ENCODE assay signal across 23 cellular contexts in genomic region chr1:161054805-161055204, GRCh38. TPM values are rescaled to one million over a fixed set of nuclear protein-coding genes. Genes with fewer than 3 reads are reported as not detected.
DNase-seq lines count a peak whose midpoint lies in the region; ATAC-seq, FAIRE-seq and TF ChIP-seq lines count a peak whose summit lies in the region.
"Had no signal": no experiment of that assay in that cellular context is flagged by ENCODE, and none has a peak within 500 bp of the region (broad histone marks: within the 10 kb centered on the region; RNA-seq: fewer than 3 reads in every experiment).

No MANE protein-coding gene starts in this region.

- H3K27ac ChIP-seq in AG04450 (ENCODE audit: low read depth, low read length) (no peak overlapping the region), PC-3 (ENCODE audit: low read length) (no peak overlapping the region), esophagus squamous epithelium (no peak overlapping the region)
- H3K27ac ChIP-seq: hepatocyte, parathyroid adenoma, tibial nerve had no signal

- CTCF ChIA-PET in AG04450 (lab: Charles Lee) (no interaction called here), PC-3 (lab: Charles Lee) (no interaction called here)

- H2AFZ ChIP-seq in PC-3 (ENCODE audit: low read length): no peak overlapping the region
- H2AFZ ChIP-seq: hepatocyte, parathyroid adenoma had no signal

- ATAC-seq in PC-3 (no peak), GM19395 (IDR thresholded peaks at IDR 0.05; ENCODE audit: unreplicated experiment) (no peak)

- no peaks in the 10 kb centered on the region for H3K4me1 ChIP-seq in PC-3 (ENCODE audit: insufficient read depth, low read length)
- peaks cover 0 to 4% (median 0%) of the 10 kb centered on the region in 3 donors for H3K4me1 ChIP-seq in esophagus squamous epithelium
- H3K4me1 ChIP-seq: HAP-1, parathyroid adenoma, tibial nerve had no signal

- intact Hi-C loops in PC-3 (cut with micrococcal nuclease): no loop called here
- intact Hi-C loops in esophagus squamous epithelium (cut with DNase I): no loop called here

- no peak overlapping the region for H3K4me3 ChIP-seq in AG04450 (ENCODE audit: low read depth, low read length)
- H3K4me3 ChIP-seq in PC-3 (ENCODE audit: low read length): no peak overlapping the region
- H3K4me3 ChIP-seq in fibroblast of villous mesenchyme (ENCODE audit: low read depth, low read length): no peak overlapping the region
- no peak overlapping the region for H3K4me3 ChIP-seq in esophagus squamous epithelium
- H3K4me3 ChIP-seq: HAP-1, hepatocyte, MG63, tibial nerve had no signal

- no peaks in the 10 kb centered on the region for H3K79me2 ChIP-seq in PC-3 (ENCODE audit: low read length)
- H3K79me2 ChIP-seq: hepatocyte, parathyroid adenoma had no signal

- TF ChIP-seq POLR2A in esophagus squamous epithelium (IDR thresholded peaks at IDR 0.05): no peak

- BruUV-seq in PC-3 (replicated peaks; lab: Mats Ljungman, UMichigan): no TSS peak

- no peaks in the 10 kb centered on the region; the same call in 1 of the 2 replicates for H3K9me3 ChIP-seq in AG04450 (ENCODE audit: control insufficient read depth, insufficient read depth, low read length)
- H3K9me3 ChIP-seq in PC-3 (ENCODE audit: low read length): no peaks in the 10 kb centered on the region
- no peaks in the 10 kb centered on the region for H3K9me3 ChIP-seq in esophagus squamous epithelium
- H3K9me3 ChIP-seq: HAP-1, MG63, tibial nerve had no signal

- no peak overlapping the region for H3K9ac ChIP-seq in PC-3 (ENCODE audit: low read length)
- H3K9ac ChIP-seq: parathyroid adenoma had no signal

- no peaks in the 10 kb centered on the region for H3F3A ChIP-seq in PC-3 (ENCODE audit: low read length, unreplicated experiment)

- 61 to 76% methylated on average over 3 to 7 of the region's 7 CpGs for WGBS in esophagus squamous epithelium, 2 donors

- TF ChIP-seq CTCF in AG04450 (IDR thresholded peaks at IDR 0.05; ENCODE audit: low read depth, low read length) (0 out of 2 replicates have a peak, but pooled peaks have one; percentile 9), GM10266 (IDR thresholded peaks at IDR 0.05; ENCODE audit: control insufficient read depth, insufficient read depth, low read depth, missing control alignments) (peak; percentile 20), PC-3 (conservative IDR thresholded peaks at IDR 0.05; ENCODE audit: low read depth, low read length) (peak; percentile 39), fibroblast of villous mesenchyme (IDR thresholded peaks at IDR 0.05; ENCODE audit: insufficient read depth, low read depth, low read length) (peak; percentile 4), esophagus squamous epithelium (IDR thresholded peaks at IDR 0.05) (peak in 1 of 6 experiments; percentile 10)

- no peaks in the 10 kb centered on the region for H3K27me3 ChIP-seq in AG04450 (ENCODE audit: control insufficient read depth, insufficient read depth, low read length)
- H3K27me3 ChIP-seq in PC-3 (ENCODE audit: low read length): no peaks in the 10 kb centered on the region
- peaks cover 0 to 25% (median 0%) of the 10 kb centered on the region in 4 donors for H3K27me3 ChIP-seq in esophagus squamous epithelium
- H3K27me3 ChIP-seq: hepatocyte, MG63 had no signal

- POLR2A ChIA-PET in AG04450 (lab: Yijun Ruan, JAX): interaction anchor here (1.1 kb wide), 1 partner anchor 10 kb away, joined by 4 read pairs; the partner anchor contains the start of gene USF1
- POLR2A ChIA-PET in PC-3 (lab: Charles Lee; ENCODE audit: unreplicated experiment): no interaction called here

- no peaks in the 10 kb centered on the region for H3K36me3 ChIP-seq in PC-3 (ENCODE audit: low read depth, low read length)
- peaks cover 0 to 86% (median 27%) of the 10 kb centered on the region in 3 donors for H3K36me3 ChIP-seq in esophagus squamous epithelium
- H3K36me3 ChIP-seq: HAP-1, MG63 had no signal

- DNase-seq in AG04450 (ENCODE audit: low read depth, low spot score) (no peak), GM10266 (ENCODE audit: extremely low spot score) (no peak), PC-3 (no peak), fibroblast of villous mesenchyme (ENCODE audit: low read depth) (no peak), HTR-8/SVneo (ENCODE audit: insufficient read length, low spot score) (no peak), esophagus squamous epithelium (lab: John Stamatoyannopoulos, UW) (no peak)
- no peak for DNase-seq in stimulated activated CD4-positive, alpha-beta T cell treated with anti-CD3 and anti-CD28 coated beads, Interleukin-1b, Interleukin-23, amount 100 ng/mL, for 48 hours
- DNase-seq: activated naive CD4-positive, alpha-beta T cell treated with anti-CD3 and anti-CD28 coated beads for 36 hours; activated T-cell treated with anti-CD3 and anti-CD28 coated beads for 4 hours; foreskin fibroblast; MG63; NCI-H1694 treated with DMSO at 0.1 percent for 48 hours; NCI-H226; RPMI8226; SW 1271 had no signal

- H3K9me2 ChIP-seq in PC-3 (replicated peaks; ENCODE audit: low read length): no peaks in the 10 kb centered on the region

- H4K20me1 ChIP-seq in PC-3 (ENCODE audit: low read length): no peaks in the 10 kb centered on the region

- no peak overlapping the region for H3K4me2 ChIP-seq in PC-3 (ENCODE audit: low read length)
- H3K4me2 ChIP-seq: hepatocyte had no signal

- no peak for FAIRE-seq in HTR-8/SVneo (lab: Jason Lieb, UNC)
- FAIRE-seq: islet of Langerhans, TTC549 had no signal

RNA-seq across cellular contexts. Expression of gene USF1, which starts 9.0 kb away (rescaled TPM):
- polyA plus RNA-seq in AG04450 (2011; rRNA removed): 32.6 and 37.6 TPM in 2 replicates
- 110 and 126 TPM in 2 replicates for polyA minus RNA-seq in AG04450 (2011; rRNA and poly(A)+ RNA removed)
- total RNA-seq in PC-3 (2014; rRNA removed) (111 and 113 TPM in 2 replicates), fibroblast of villous mesenchyme (52.5 and 62.2 TPM in 2 replicates), esophagus squamous epithelium (10 to 100 TPM; 35.9 to 55.7 (median 49.4) TPM)

RNA-seq across cellular contexts. Expression of gene ARHGAP30, which starts 14.9 kb away (rescaled TPM):
- polyA plus RNA-seq in AG04450 (2011; rRNA removed): not detected in 2 replicates
- polyA minus RNA-seq in AG04450 (2011; rRNA and poly(A)+ RNA removed): 0.09 TPM in 1 of 2 replicates, not detected in the other
- 0.12 and 0.55 TPM in 2 replicates for total RNA-seq in PC-3 (2014; rRNA removed)
- under 0.01 TPM in 1 of 2 replicates, not detected in the other for total RNA-seq in fibroblast of villous mesenchyme
- 10 to 100 TPM in 2 of 4 donors, 1 to 10 TPM in 2; 2.9 to 13.5 (median 7.4) TPM for total RNA-seq in esophagus squamous epithelium
- total RNA-seq: lung microvascular endothelial cell had no signal

RNA-seq across cellular contexts. Expression of gene TSTD1, which starts 16.0 kb away (rescaled TPM):
- polyA plus RNA-seq in AG04450 (2011; rRNA removed): 0.33 TPM in 1 of 2 replicates, not detected in the other
- not detected in 2 replicates for polyA minus RNA-seq in AG04450 (2011; rRNA and poly(A)+ RNA removed)
- total RNA-seq in PC-3 (2014; rRNA removed): 10.2 and 16.5 TPM in 2 replicates
- 1.6 and 18.6 TPM in 2 replicates for total RNA-seq in fibroblast of villous mesenchyme
- 10 to 100 TPM; 69.3 to 99.0 (median 91.4) TPM for total RNA-seq in esophagus squamous epithelium

RNA-seq across cellular contexts. Expression of gene F11R, which starts 33.9 kb away (rescaled TPM):
- 1.7 and 2.0 TPM in 2 replicates for polyA plus RNA-seq in AG04450 (2011; rRNA removed)
- polyA minus RNA-seq in AG04450 (2011; rRNA and poly(A)+ RNA removed): 2.1 and 2.2 TPM in 2 replicates
- total RNA-seq in PC-3 (2014; rRNA removed): 69.2 and 81.5 TPM in 2 replicates
- 0.32 and 5.6 TPM in 2 replicates for total RNA-seq in fibroblast of villous mesenchyme
- total RNA-seq in esophagus squamous epithelium: 100 to 1,000 TPM in 1 of 4 donors, 10 to 100 TPM in 3; 84.9 to 108 (median 94.2) TPM

RNA-seq across cellular contexts. Expression of gene NECTIN4, which starts 34.6 kb away (rescaled TPM):
- polyA plus RNA-seq in AG04450 (2011; rRNA removed): 0.02 and 0.16 TPM in 2 replicates
- 0.05 and 0.70 TPM in 2 replicates for polyA minus RNA-seq in AG04450 (2011; rRNA and poly(A)+ RNA removed)
- total RNA-seq in PC-3 (2014; rRNA removed): 6.8 and 7.0 TPM in 2 replicates
- total RNA-seq in fibroblast of villous mesenchyme: 0.32 and 2.6 TPM in 2 replicates
- 100 to 1,000 TPM in 2 of 4 donors, 10 to 100 TPM in 2; 52.7 to 161 (median 96.2) TPM for total RNA-seq in esophagus squamous epithelium
- total RNA-seq: activated naive CD4-positive, alpha-beta T cell treated with anti-CD3 and anti-CD28 coated beads for 36 hours; lung microvascular endothelial cell; tibial nerve had no signal
